1 cellular context compared by ENCODE assay signal in the genomic region with DNA sequence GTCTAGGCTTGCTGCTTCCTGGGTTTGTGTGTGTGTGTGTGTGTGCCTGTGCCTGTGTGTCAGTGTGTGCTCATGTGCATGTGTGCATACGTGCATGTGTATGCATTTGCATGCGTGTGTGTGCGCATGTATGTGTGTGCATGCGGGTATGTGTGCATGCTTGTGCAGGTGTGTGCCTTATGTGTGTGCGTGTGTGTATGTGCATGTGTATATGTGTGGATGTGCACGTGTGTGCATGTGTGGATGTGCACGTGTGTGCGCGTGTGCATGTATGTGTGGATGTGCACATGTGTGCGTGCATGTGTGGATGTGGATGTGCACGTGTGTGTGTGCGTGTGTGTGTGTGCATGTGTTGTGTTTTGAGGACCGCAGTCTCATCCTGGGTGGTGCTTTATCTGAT.
TF ChIP-seq lines count a peak whose summit lies in the region.

No MANE protein-coding gene starts in this region.

TF ChIP-seq in IMR-90, 13 proteins besides CTCF, POLR2A, EP300 and RAD21:
- no peak for TF ChIP-seq MAFK (IDR thresholded peaks at IDR 0.05; ENCODE audit: low read depth, low read length)
- no peak for TF ChIP-seq MXI1 (IDR thresholded peaks at IDR 0.05; ENCODE audit: borderline replicate concordance, low read depth, low read length)
- TF ChIP-seq RCOR1 (IDR thresholded peaks at IDR 0.05; ENCODE audit: insufficient replicate concordance, low read length), result no peak
- TF ChIP-seq, protein P1, sequence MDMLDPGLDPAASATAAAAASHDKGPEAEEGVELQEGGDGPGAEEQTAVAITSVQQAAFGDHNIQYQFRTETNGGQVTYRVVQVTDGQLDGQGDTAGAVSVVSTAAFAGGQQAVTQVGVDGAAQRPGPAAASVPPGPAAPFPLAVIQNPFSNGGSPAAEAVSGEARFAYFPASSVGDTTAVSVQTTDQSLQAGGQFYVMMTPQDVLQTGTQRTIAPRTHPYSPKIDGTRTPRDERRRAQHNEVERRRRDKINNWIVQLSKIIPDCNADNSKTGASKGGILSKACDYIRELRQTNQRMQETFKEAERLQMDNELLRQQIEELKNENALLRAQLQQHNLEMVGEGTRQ (IDR thresholded peaks at IDR 0.05; ENCODE audit: low read depth, low read length), result no peak
- TF ChIP-seq, protein P2, sequence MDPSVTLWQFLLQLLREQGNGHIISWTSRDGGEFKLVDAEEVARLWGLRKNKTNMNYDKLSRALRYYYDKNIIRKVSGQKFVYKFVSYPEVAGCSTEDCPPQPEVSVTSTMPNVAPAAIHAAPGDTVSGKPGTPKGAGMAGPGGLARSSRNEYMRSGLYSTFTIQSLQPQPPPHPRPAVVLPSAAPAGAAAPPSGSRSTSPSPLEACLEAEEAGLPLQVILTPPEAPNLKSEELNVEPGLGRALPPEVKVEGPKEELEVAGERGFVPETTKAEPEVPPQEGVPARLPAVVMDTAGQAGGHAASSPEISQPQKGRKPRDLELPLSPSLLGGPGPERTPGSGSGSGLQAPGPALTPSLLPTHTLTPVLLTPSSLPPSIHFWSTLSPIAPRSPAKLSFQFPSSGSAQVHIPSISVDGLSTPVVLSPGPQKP (IDR thresholded peaks at IDR 0.05; ENCODE audit: borderline replicate concordance, low read depth, low read length), result no peak
- TF ChIP-seq FOS (IDR thresholded peaks at IDR 0.05; ENCODE audit: low read depth, low read length), result no peak
- no peak for TF ChIP-seq NFE2L2 (IDR thresholded peaks at IDR 0.05; ENCODE audit: low read depth, low read length)
- TF ChIP-seq CEBPB (IDR thresholded peaks at IDR 0.05; ENCODE audit: low read depth, low read length), result no peak
- TF ChIP-seq RFX5 (IDR thresholded peaks at IDR 0.05; ENCODE audit: low read depth, low read length), result no peak
- no peak for TF ChIP-seq SMC3 (IDR thresholded peaks at IDR 0.05; ENCODE audit: low read depth, low read length)
- no peak for TF ChIP-seq MAZ (IDR thresholded peaks at IDR 0.05; ENCODE audit: borderline replicate concordance, low read depth, low read length)
- no peak for TF ChIP-seq CHD1 (IDR thresholded peaks at IDR 0.05; ENCODE audit: low read depth, low read length)
- TF ChIP-seq BHLHE40 (IDR thresholded peaks at IDR 0.05; ENCODE audit: low read depth, low read length), result no peak
